Comparison of ENCODE assay signal across 9 cellular contexts in the genomic region with DNA sequence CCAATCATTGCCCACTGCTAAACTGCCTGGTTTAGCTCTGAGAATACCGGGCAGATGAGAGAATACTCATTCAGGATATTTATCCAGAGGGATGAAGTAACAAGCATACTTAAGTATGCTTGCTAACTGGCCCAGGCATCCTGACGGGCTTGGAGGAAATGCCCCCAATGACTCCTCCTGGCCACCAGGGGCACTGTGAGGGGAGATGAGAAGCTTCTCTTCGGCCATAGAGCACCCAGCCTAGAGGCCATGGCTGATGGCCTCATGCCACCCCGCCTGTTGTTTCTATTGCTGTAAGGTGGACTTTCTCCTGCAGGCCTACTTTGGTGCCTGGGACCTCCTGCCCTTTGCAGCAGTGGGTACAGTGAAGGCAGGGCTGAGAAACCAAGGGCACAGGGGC.
DNase-seq lines count a peak whose midpoint lies in the region; ATAC-seq lines count a peak whose summit lies in the region.
"Had no signal": no experiment of that assay in that cellular context is flagged by ENCODE, and none has a peak within 500 bp of the region (broad histone marks: within the 10 kb centered on the region; RNA-seq: fewer than 3 reads in every experiment).

No MANE protein-coding gene starts in this region.

- H3K4me1 Mint-ChIP-seq in activated naive CD8-positive, alpha-beta T cell treated with anti-CD3 and anti-CD28 coated beads for 36 hours, result peaks cover 2% of the 10 kb centered on the region

- peaks cover 5% of the 10 kb centered on the region for H3K27me3 Mint-ChIP-seq in activated naive CD8-positive, alpha-beta T cell treated with anti-CD3 and anti-CD28 coated beads for 36 hours

- H3K27ac Mint-ChIP-seq in activated naive CD8-positive, alpha-beta T cell treated with anti-CD3 and anti-CD28 coated beads for 36 hours, result no peak overlapping the region

- H3K9me3 Mint-ChIP-seq in activated naive CD8-positive, alpha-beta T cell treated with anti-CD3 and anti-CD28 coated beads for 36 hours, result no peaks in the 10 kb centered on the region

- H3K36me3 Mint-ChIP-seq in activated naive CD8-positive, alpha-beta T cell treated with anti-CD3 and anti-CD28 coated beads for 36 hours, result no peaks in the 10 kb centered on the region

- H3K4me3 Mint-ChIP-seq in activated naive CD8-positive, alpha-beta T cell treated with anti-CD3 and anti-CD28 coated beads for 36 hours, result no peak overlapping the region

- no peak for ATAC-seq in HG02588 (IDR thresholded peaks at IDR 0.05; ENCODE audit: unreplicated experiment)
- no peak for ATAC-seq in HG03175 (IDR thresholded peaks at IDR 0.05; ENCODE audit: unreplicated experiment)
- ATAC-seq in GM21529 (IDR thresholded peaks at IDR 0.05; ENCODE audit: unreplicated experiment), result no peak

- DNase-seq in DMS53 (lab: John Stamatoyannopoulos, UW), result peak; percentile 67
- DNase-seq in DMS53 treated with DMSO at 0.1 percent for 48 hours (lab: John Stamatoyannopoulos, UW; ENCODE audit: unreplicated experiment), result no peak
- DNase-seq in HT1080 (ENCODE audit: low read depth), result peak; percentile 31
- peak; percentile 34 for DNase-seq in activated naive CD8-positive, alpha-beta T cell treated with anti-CD3 and anti-CD28 coated beads for 36 hours
- DNase-seq in stimulated activated CD4-positive, alpha-beta T cell treated with anti-CD3 and anti-CD28 coated beads, Interleukin-12 subunit alpha, Interleukin-12 subunit beta, amount 100 ng/mL, for 48 hours (ENCODE audit: low read depth in 2 of 3, low spot score in 1 of 3), result peak; percentile 18 to 28 (median 25)
- DNase-seq: effector CD8-positive, alpha-beta T cell had no signal
